In genomic region chr9:123302348-123303214, GRCh38 we compare ENCODE assay signal across 1 cellular context.
A peak's percentile ranks its signal among the peaks of the same experiment; 100 is the strongest.
TF ChIP-seq lines count a peak whose summit lies in the region.

No MANE protein-coding gene starts in this region.

TF ChIP-seq in K562, 482 proteins besides CTCF, POLR2A, EP300 and RAD21 (continued from another document and continues in another):
- TF ChIP-seq RERE (CRISPR knock-in tag; IDR thresholded peaks at IDR 0.05; ENCODE audit: borderline replicate concordance) (no peak), TEAD4 (IDR thresholded peaks at IDR 0.05; ENCODE audit: low read length) (peak; percentile 73), TEAD4 (CRISPR knock-in tag; IDR thresholded peaks at IDR 0.05; ENCODE audit: borderline replicate concordance) (no peak), ARHGAP35 (IDR thresholded peaks at IDR 0.05; ENCODE audit: partially characterized antibody) (no peak), MAZ (CRISPR knock-in tag; conservative IDR thresholded peaks at IDR 0.05 in 1 of 2, IDR thresholded peaks at IDR 0.05 in 1 of 2) (0 out of 4 replicates have a peak, but pooled peaks of 1 of the 2 experiments have one; percentile 50), ZFP1 (CRISPR knock-in tag; IDR thresholded peaks at IDR 0.05) (no peak), KAT2B (IDR thresholded peaks at IDR 0.05; ENCODE audit: low read depth, low read length) (no peak), CHD2 (IDR thresholded peaks at IDR 0.05; ENCODE audit: low read depth, low read length) (no peak), CEBPG (CRISPR knock-in tag; IDR thresholded peaks at IDR 0.05) (peak; percentile 9; the same call in 1 of the 2 replicates), CEBPG (tag; conservative IDR thresholded peaks at IDR 0.05 in 1 of 2, IDR thresholded peaks at IDR 0.05 in 1 of 2) (no peak), SIX5 (IDR thresholded peaks at IDR 0.05; ENCODE audit: borderline replicate concordance in 1 of 2, insufficient read depth in 1 of 2, low read depth in 1 of 2, low read length in 2 of 2) (no peak), FIP1L1 (IDR thresholded peaks at IDR 0.05; ENCODE audit: low read depth, low read length, poor library complexity, severe bottlenecking) (no peak), MTA3 (IDR thresholded peaks at IDR 0.05; ENCODE audit: borderline replicate concordance) (peak; percentile 61; the same call in 1 of the 2 replicates), ZNF699 (CRISPR knock-in tag; IDR thresholded peaks at IDR 0.05; ENCODE audit: insufficient replicate concordance) (no peak), HNRNPL (IDR thresholded peaks at IDR 0.05; ENCODE audit: low read depth, low read length) (no peak), ZNF134 (CRISPR knock-in tag; conservative IDR thresholded peaks at IDR 0.05) (0 out of 2 replicates have a peak, but pooled peaks have one; percentile 13), EP400 (IDR thresholded peaks at IDR 0.05) (no peak), CTBP1 (IDR thresholded peaks at IDR 0.05; ENCODE audit: borderline replicate concordance) (peak; percentile 67), PCBP1 (IDR thresholded peaks at IDR 0.05; ENCODE audit: low read depth, low read length, poor library complexity, severe bottlenecking) (no peak), SMARCE1 (IDR thresholded peaks at IDR 0.05) (peak; percentile 86), DPF2 (IDR thresholded peaks at IDR 0.05) (peak; percentile 87), ZNF696 (CRISPR knock-in tag; conservative IDR thresholded peaks at IDR 0.05) (no peak), RNF2 (IDR thresholded peaks at IDR 0.05) (no peak), EZH2 (IDR thresholded peaks at IDR 0.05; ENCODE audit: borderline replicate concordance, low read depth, low read length) (no peak), ZBTB40 (IDR thresholded peaks at IDR 0.05) (0 out of 2 replicates have a peak, but pooled peaks have one; percentile 61), ZBTB40 (CRISPR knock-in tag; IDR thresholded peaks at IDR 0.05) (no peak), KHSRP (IDR thresholded peaks at IDR 0.05) (no peak), TAL1 (IDR thresholded peaks at IDR 0.05) (peak; percentile 74), PHB (CRISPR knock-in tag; IDR thresholded peaks at IDR 0.05) (no peak), ZMIZ1 (IDR thresholded peaks at IDR 0.05; ENCODE audit: low read depth in 2 of 2, low read length in 2 of 2) (no peak), DNMT1 (IDR thresholded peaks at IDR 0.05) (no peak), ZNF436 (CRISPR knock-in tag; IDR thresholded peaks at IDR 0.05) (no peak), FOXA1 (IDR thresholded peaks at IDR 0.05; ENCODE audit: borderline replicate concordance) (no peak), E2F4 (CRISPR knock-in tag; IDR thresholded peaks at IDR 0.05; ENCODE audit: low read depth) (no peak), ZNF740 (CRISPR knock-in tag; IDR thresholded peaks at IDR 0.05) (no peak), ZNF740 (tag; IDR thresholded peaks at IDR 0.05) (0 out of 4 replicates have a peak, but pooled peaks of 1 of the 2 experiments have one; percentile 52), FOXK1 (CRISPR knock-in tag; IDR thresholded peaks at IDR 0.05; ENCODE audit: borderline replicate concordance) (no peak), THAP7 (CRISPR knock-in tag; IDR thresholded peaks at IDR 0.05) (no peak), HES1 (IDR thresholded peaks at IDR 0.05; ENCODE audit: low read depth) (no peak; the same call in 1 of the 2 replicates), ZNF12 (CRISPR knock-in tag; IDR thresholded peaks at IDR 0.05) (no peak), MCM2 (IDR thresholded peaks at IDR 0.05; ENCODE audit: low read depth) (no peak), ZSCAN32 (CRISPR knock-in tag; IDR thresholded peaks at IDR 0.05) (no peak), RBM22 (IDR thresholded peaks at IDR 0.05; ENCODE audit: low read depth, low read length, poor library complexity, severe bottlenecking) (no peak), HMG20B (CRISPR knock-in tag; IDR thresholded peaks at IDR 0.05) (no peak), MCM5 (IDR thresholded peaks at IDR 0.05; ENCODE audit: low read depth) (no peak), ZNF507 (tag; conservative IDR thresholded peaks at IDR 0.05) (no peak)
